28 cellular contexts compared by ENCODE assay signal in the genomic region with DNA sequence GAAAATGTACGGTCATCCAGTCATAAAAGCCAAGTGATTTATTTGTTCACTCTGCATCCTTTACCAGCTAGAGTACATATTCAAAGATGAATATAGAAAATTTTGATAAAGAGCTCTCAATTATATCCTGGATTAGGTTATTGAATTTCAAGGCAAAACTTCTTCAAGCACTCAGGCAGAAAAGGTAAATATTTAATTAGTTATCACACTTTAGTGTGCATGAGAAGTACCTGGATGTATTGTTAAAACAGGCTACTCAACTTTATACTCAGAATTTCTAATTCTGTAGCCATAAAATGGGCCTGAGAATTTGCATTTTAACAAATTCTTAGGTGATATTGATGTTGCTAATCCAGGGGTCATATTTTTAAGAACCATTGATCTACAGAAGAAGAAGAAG. TPM values are rescaled to one million over a fixed set of nuclear protein-coding genes. Genes with fewer than 3 reads are reported as not detected.
"Had no signal": no experiment of that assay in that cellular context is flagged by ENCODE, and none has a peak within 500 bp of the region (broad histone marks: within the 10 kb centered on the region; RNA-seq: fewer than 3 reads in every experiment).

No MANE protein-coding gene starts in this region.

- DNase-seq: activated CD4-positive, alpha-beta T cell treated with anti-CD3 and anti-CD28 coated beads for 4 hours; activated CD8-positive, alpha-beta memory T cell treated with anti-CD3 and anti-CD28 coated beads, Interleukin-2, amount 50 U/mL, for 4 hours; activated CD8-positive, alpha-beta T cell treated with anti-CD3 and anti-CD28 coated beads for 36 hours; activated gamma-delta T cell treated with Interleukin-2 at 50 U/mL for 16 hours; activated naive CD4-positive, alpha-beta T cell treated with anti-CD3 and anti-CD28 coated beads, Interleukin-2, amount 10 ng/mL, durations not matched to agents 7 days and 5 days; activated naive CD8-positive, alpha-beta T cell treated with anti-CD3 and anti-CD28 coated beads for 36 hours; activated T-cell treated with anti-CD3 and anti-CD28 coated beads, Interleukin-2, amount 50 U/mL, for 72 hours; colonic mucosa; MG63; MV-4-11; NCI-H1417 treated with DMSO at 0.1 percent for 48 hours; NCI-H1694; NCI-H2081; NCI-H524 treated with DMSO at 0.1 percent for 48 hours; NCI-H748 treated with DMSO at 0.1 percent for 48 hours; NK-92 treated with Interleukin-12 subunit alpha and Interleukin-12 subunit beta, amount 100 ng/mL, for 24 hours; OCI-M1; Peyer's patch; SHP77; SW 1271 had no signal

- ATAC-seq: activated CD4-positive, CD25-positive, alpha-beta regulatory T cell treated with anti-CD3 and anti-CD28 coated beads, Interleukin-2, amount 50 U/mL, for 24 hours; activated CD8-positive, alpha-beta T cell treated with anti-CD3 and anti-CD28 coated beads for 36 hours; activated T-cell treated with anti-CD3 and anti-CD28 coated beads, Interleukin-2, amount 50 U/mL, for 72 hours; SK-N-SH treated with all-trans-retinoic acid at 6 μM for 48 hours had no signal

- H3K9me3 ChIP-seq: colonic mucosa, MG63, Peyer's patch, SJSA1 had no signal

- H3K4me1 ChIP-seq: colonic mucosa, Peyer's patch, SJSA1 had no signal

- H3K4me3 Mint-ChIP-seq: activated CD8-positive, alpha-beta T cell treated with anti-CD3 and anti-CD28 coated beads for 36 hours; activated naive CD4-positive, alpha-beta T cell treated with anti-CD3 and anti-CD28 coated beads, Interleukin-2, amount 10 ng/mL, durations not matched to agents 7 days and 5 days; activated naive CD8-positive, alpha-beta T cell treated with anti-CD3 and anti-CD28 coated beads for 36 hours; activated T-cell treated with anti-CD3 and anti-CD28 coated beads, Interleukin-2, amount 50 U/mL, for 72 hours; T-helper 1 cell treated with Interleukin-12 subunit alpha and Interleukin-12 subunit beta and Interleukin-4 antibody, amounts not matched to agents 30 μg/mL and 1 μg/mL, for 36 hours had no signal

- H3K36me3 Mint-ChIP-seq: activated naive CD4-positive, alpha-beta T cell treated with anti-CD3 and anti-CD28 coated beads, Interleukin-2, amount 10 ng/mL, durations not matched to agents 7 days and 5 days had no signal

- H3K36me3 ChIP-seq: colonic mucosa, MG63, Peyer's patch, SJSA1 had no signal

- H3K27ac Mint-ChIP-seq: activated CD8-positive, alpha-beta T cell treated with anti-CD3 and anti-CD28 coated beads for 36 hours; activated naive CD4-positive, alpha-beta T cell treated with anti-CD3 and anti-CD28 coated beads, Interleukin-2, amount 10 ng/mL, durations not matched to agents 7 days and 5 days; activated naive CD8-positive, alpha-beta T cell treated with anti-CD3 and anti-CD28 coated beads for 36 hours; activated T-cell treated with anti-CD3 and anti-CD28 coated beads, Interleukin-2, amount 50 U/mL, for 72 hours; activated T-helper 2 cell treated with anti-CD3 and anti-CD28 coated beads, Interferon-gamma antibody, Interleukin-2, Interleukin-4, amounts not matched to agents 10 μg/mL and 5 μg/mL and 100 μg/mL, durations not matched to agents 14 hours and 24 hours and 36 hours; T-helper 1 cell treated with Interleukin-12 subunit alpha and Interleukin-12 subunit beta and Interleukin-4 antibody, amounts not matched to agents 30 μg/mL and 1 μg/mL, for 36 hours had no signal

- H3K27me3 ChIP-seq: colonic mucosa, MG63, Peyer's patch, SJSA1 had no signal

- H3K27ac ChIP-seq: colonic mucosa, Peyer's patch, RWPE1, SJSA1 had no signal

- H3K4me3 ChIP-seq: colonic mucosa, MG63, Peyer's patch, SJSA1 had no signal

RNA-seq across cellular contexts. Expression of a gene that starts 45.3 kb away (rescaled TPM):
- total RNA-seq: activated CD8-positive, alpha-beta T cell treated with anti-CD3 and anti-CD28 coated beads for 36 hours; activated naive CD8-positive, alpha-beta T cell treated with anti-CD3 and anti-CD28 coated beads for 36 hours; cardiac septum; cerebellum; SJSA1 had no signal
